19 cellular contexts compared by ENCODE assay signal in the genomic region with DNA sequence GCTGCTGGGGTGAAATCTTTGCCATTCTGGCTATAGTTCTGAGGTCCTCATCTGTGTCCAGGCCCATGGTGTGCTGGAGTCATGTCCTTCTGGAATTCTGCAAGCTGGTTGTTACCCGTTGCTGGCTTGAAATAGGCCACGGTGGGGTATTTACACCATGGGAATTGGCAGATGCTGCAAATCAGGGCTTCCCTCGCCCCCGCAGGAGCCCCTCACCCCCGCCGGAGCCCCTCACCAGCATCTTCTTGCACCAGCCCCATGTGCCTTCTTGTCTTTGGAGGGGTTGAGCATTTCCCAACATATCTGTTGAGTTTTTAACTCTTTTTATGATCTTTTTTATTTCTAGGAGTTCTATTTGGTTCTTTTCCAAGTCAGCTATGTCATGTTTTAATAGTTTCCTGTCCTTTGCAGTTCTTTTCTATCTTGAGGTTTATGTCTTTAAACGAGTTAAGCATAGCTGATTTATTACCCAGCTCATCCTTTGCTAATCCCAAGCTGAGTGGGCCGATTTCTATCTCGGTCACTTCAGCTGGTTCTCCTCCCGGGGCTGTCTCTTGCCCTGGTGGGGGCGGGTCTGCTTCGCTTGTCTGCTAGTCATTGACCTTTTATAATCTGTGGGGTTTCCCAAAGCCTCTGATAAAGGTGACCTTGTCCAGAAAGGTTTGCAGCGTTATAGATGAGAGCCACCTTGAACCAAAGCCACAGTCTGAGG. TPM values are rescaled to one million over a fixed set of nuclear protein-coding genes. Genes with fewer than 3 reads are reported as not detected.
DNase-seq lines count a peak whose midpoint lies in the region; ATAC-seq and TF ChIP-seq lines count a peak whose summit lies in the region.
"Had no signal": no experiment of that assay in that cellular context is flagged by ENCODE, and none has a peak within 500 bp of the region (broad histone marks: within the 10 kb centered on the region; RNA-seq: fewer than 3 reads in every experiment).

No MANE protein-coding gene starts in this region.

- H3K36me3 Mint-ChIP-seq in nephron progenitor cell (ENCODE audit: low read depth): no peaks in the 10 kb centered on the region
- no peaks in the 10 kb centered on the region for H3K36me3 Mint-ChIP-seq in CD4-positive, alpha-beta T cell (ENCODE audit: low read depth)

- ATAC-seq in Right ventricle myocardium inferior: no peak
- no peak for ATAC-seq in CD4-positive, alpha-beta T cell (ENCODE audit: poor library complexity)

- no peaks in the 10 kb centered on the region for H3K9me3 ChIP-seq in left ventricle myocardium inferior (replicated peaks)
- H3K9me3 ChIP-seq in uterus: no peaks in the 10 kb centered on the region
- H3K9me3 ChIP-seq in colonic mucosa: no peaks in the 10 kb centered on the region
- H3K9me3 ChIP-seq in CD4-positive, alpha-beta T cell (ENCODE audit: control insufficient read depth, low read length): no peaks in the 10 kb centered on the region
- H3K9me3 ChIP-seq: BLaER1 treated with 17β-estradiol and CSF1 and Interleukin-3, amounts not matched to agents 10 nM and 100 nM; SJCRH30 had no signal

- H3K4me1 ChIP-seq in left ventricle myocardium inferior: peaks cover 37% of the 10 kb centered on the region
- peaks cover 5 to 25% of the 10 kb centered on the region in 2 donors for H3K4me1 ChIP-seq in uterus
- no peaks in the 10 kb centered on the region for H3K4me1 ChIP-seq in colonic mucosa
- H3K4me1 ChIP-seq: SJCRH30 had no signal

- H3K9me3 Mint-ChIP-seq in nephron progenitor cell: peaks cover 10% of the 10 kb centered on the region
- H3K9me3 Mint-ChIP-seq in CD4-positive, alpha-beta T cell: no peaks in the 10 kb centered on the region

- H3K27me3 Mint-ChIP-seq in nephron progenitor cell (ENCODE audit: low read depth, poor library complexity): peaks cover 31% of the 10 kb centered on the region
- peaks cover 4% of the 10 kb centered on the region for H3K27me3 Mint-ChIP-seq in CD4-positive, alpha-beta T cell

- CTCF ChIA-PET in CD4-positive, alpha-beta T cell (lab: Charles Lee): no interaction called here

- POLR2A ChIA-PET in CD4-positive, alpha-beta T cell (lab: Charles Lee): no interaction called here

- H3K27me3 ChIP-seq in left ventricle myocardium inferior (ENCODE audit: low read depth) (no peaks in the 10 kb centered on the region), uterus (no peaks in the 10 kb centered on the region), colonic mucosa (no peaks in the 10 kb centered on the region)
- H3K27me3 ChIP-seq in CD4-positive, alpha-beta T cell (ENCODE audit: control insufficient read depth, insufficient read depth, low read length): no peaks in the 10 kb centered on the region
- H3K27me3 ChIP-seq: BLaER1 treated with 17β-estradiol and CSF1 and Interleukin-3, amounts not matched to agents 10 nM and 100 nM; SJCRH30 had no signal

- TF ChIP-seq CTCF in left ventricle myocardium inferior (IDR thresholded peaks at IDR 0.05; ENCODE audit: borderline replicate concordance) (no peak), nephron progenitor cell (IDR thresholded peaks at IDR 0.05) (no peak), uterus (IDR thresholded peaks at IDR 0.05) (no peak), colonic mucosa (IDR thresholded peaks at IDR 0.05) (no peak)
- no peak for TF ChIP-seq CTCF in CD4-positive, alpha-beta T cell (IDR thresholded peaks at IDR 0.05)

- H3K27ac ChIP-seq in left ventricle myocardium inferior (replicated peaks) (peak overlapping the region; percentile 61), uterus (peak overlapping the region; percentile 14 to 66), colonic mucosa (no peak overlapping the region)
- no peak overlapping the region for H3K27ac ChIP-seq in CD4-positive, alpha-beta T cell (ENCODE audit: low read depth, low read length)
- H3K27ac ChIP-seq: BLaER1 treated with 17β-estradiol and CSF1 and Interleukin-3, amounts not matched to agents 10 nM and 100 nM; RWPE1; SJCRH30 had no signal

- H3K4me3 Mint-ChIP-seq in nephron progenitor cell: no peak overlapping the region
- no peak overlapping the region for H3K4me3 Mint-ChIP-seq in CD4-positive, alpha-beta T cell

- H3K4me1 Mint-ChIP-seq in nephron progenitor cell: peaks cover 57% of the 10 kb centered on the region
- no peaks in the 10 kb centered on the region for H3K4me1 Mint-ChIP-seq in CD4-positive, alpha-beta T cell (ENCODE audit: low read depth)

- H3K27ac Mint-ChIP-seq in nephron progenitor cell: peak overlapping the region; percentile 29
- no peak overlapping the region for H3K27ac Mint-ChIP-seq in CD4-positive, alpha-beta T cell

- no peak for TF ChIP-seq POLR2A in uterus (IDR thresholded peaks at IDR 0.05)

- intact Hi-C loops in left ventricle myocardium inferior (cut with micrococcal nuclease) (no loop called here), Right ventricle myocardium inferior (cut with DNase I) (no loop called here), uterus (cut with DNase I; ENCODE audit: low total_unique reads) (no loop called here), colonic mucosa (cut with DNase I) (no loop called here)
- intact Hi-C loops in CD4-positive, alpha-beta T cell (cut with DNase I, micrococcal nuclease): no loop called here

- no peak overlapping the region for H3K9ac ChIP-seq in colonic mucosa (ENCODE audit: low read depth in 2 of 2, low read length in 2 of 2)
- H3K9ac ChIP-seq: BLaER1 treated with 17β-estradiol and CSF1 and Interleukin-3, amounts not matched to agents 10 nM and 100 nM had no signal

- no peak for DNase-seq in left ventricle myocardium inferior
- no peak for DNase-seq in Right ventricle myocardium inferior (ENCODE audit: missing footprints)
- DNase-seq in amniotic epithelial cell (ENCODE audit: low read depth): peak; percentile 18
- no peak for DNase-seq in nephron progenitor cell
- DNase-seq in uterus: peak in 1 of 2 donors; percentile 70
- no peak for DNase-seq in stimulated activated CD4-positive, alpha-beta T cell treated with anti-CD3 and anti-CD28 coated beads, Interleukin-2, amount 100 ng/mL, for 48 hours
- no peak for DNase-seq in colonic mucosa
- DNase-seq in CD4-positive, alpha-beta T cell: no peak
- DNase-seq: 8988T, GF-D8, Kasumi-1, NCI-H1105 treated with DMSO at 0.1 percent for 48 hours, NCI-H187, NCI-H446 treated with DMSO at 0.1 percent for 48 hours, NCI-H748 treated with DMSO at 0.1 percent for 48 hours, OCI-M1, SJCRH30 had no signal

- H3K4me3 ChIP-seq in left ventricle myocardium inferior (no peak overlapping the region), uterus (no peak overlapping the region), colonic mucosa (no peak overlapping the region)
- H3K4me3 ChIP-seq: BLaER1 treated with 17β-estradiol and CSF1 and Interleukin-3, amounts not matched to agents 10 nM and 100 nM; SJCRH30 had no signal

- H3K36me3 ChIP-seq in left ventricle myocardium inferior: no peaks in the 10 kb centered on the region
- H3K36me3 ChIP-seq in uterus: no peaks in the 10 kb centered on the region
- H3K36me3 ChIP-seq in colonic mucosa: no peaks in the 10 kb centered on the region
- H3K36me3 ChIP-seq: BLaER1 treated with 17β-estradiol and CSF1 and Interleukin-3, amounts not matched to agents 10 nM and 100 nM; SJCRH30 had no signal

RNA-seq across cellular contexts. Expression of a gene that starts 17.6 kb away (rescaled TPM):
- total RNA-seq in left ventricle myocardium inferior (7.7 TPM), Right ventricle myocardium inferior (6.7 TPM), uterus (10 to 100 TPM in 3 of 4 donors, 1 to 10 TPM in 1; 6.8 to 72.6 (median 36.2) TPM), colonic mucosa (10 to 100 TPM in 1 of 2 donors, 1 to 10 TPM in 1; 8.3 to 16.4 TPM)
- not detected for total RNA-seq in CD4-positive, alpha-beta T cell

Comparison
In these comparisons a context has a peak if more than half of its experiments do, and no peak if none do; other contexts are left out.
1. H3K27ac ChIP-seq: peak in left ventricle myocardium inferior (single experiment) and uterus (2 of 2); none in colonic mucosa (single experiment) and CD4-positive, alpha-beta T cell (single experiment).